ENCODE assay signal across 7 cellular contexts in genomic region chrX:40387869-40388268, GRCh38.
A peak's percentile ranks its signal among the peaks of the same experiment; 100 is the strongest.
DNase-seq lines count a peak whose midpoint lies in the region; ATAC-seq and TF ChIP-seq lines count a peak whose summit lies in the region.
"Not testable (repeated sequence)": the region's sequence is repeated elsewhere in the genome, so short reads cannot be mapped to it uniquely, and the experiment has no call there.

No MANE protein-coding gene starts in this region.

- not testable (repeated sequence) for H3K79me2 ChIP-seq in parathyroid adenoma

- not testable (repeated sequence) for H3K36me3 ChIP-seq in parathyroid adenoma (ENCODE audit: control insufficient read depth, insufficient read depth, low read length)

- not testable (repeated sequence) for H3K9ac ChIP-seq in parathyroid adenoma

- H3K4me2 ChIP-seq in parathyroid adenoma (ENCODE audit: low read length): not testable (repeated sequence)

- not testable (repeated sequence) for TF ChIP-seq CTCF in parathyroid adenoma (IDR thresholded peaks at IDR 0.05)

- intact Hi-C loops in Right ventricle myocardium superior (cut with DNase I): not testable (repeated sequence)

- H3K4me1 ChIP-seq in parathyroid adenoma: not testable (repeated sequence)

- DNase-seq in DMS53 (lab: John Stamatoyannopoulos, UW) (peak; percentile 84), NCI-H1092 (lab: John Stamatoyannopoulos, UW) (peak; percentile 18), NCI-H2029 treated with DMSO at 0.1 percent for 48 hours (lab: John Stamatoyannopoulos, UW) (peak; percentile 68), NCI-H510A treated with DMSO at 0.1 percent for 48 hours (lab: John Stamatoyannopoulos, UW) (peak; percentile 66), SHP77 treated with DMSO at 0.1 percent for 48 hours (lab: John Stamatoyannopoulos, UW) (peak; percentile 32)
- not testable (repeated sequence) for DNase-seq in Right ventricle myocardium superior

- peak; percentile 71 for ATAC-seq in Right ventricle myocardium superior (ENCODE audit: poor library complexity)

- not testable (repeated sequence) for H3K27ac ChIP-seq in parathyroid adenoma

- H3K27me3 ChIP-seq in parathyroid adenoma (ENCODE audit: control insufficient read depth, insufficient read depth, low read length): not testable (repeated sequence)

- H3K9me3 ChIP-seq in parathyroid adenoma (ENCODE audit: control insufficient read depth, low read length): not testable (repeated sequence)

- H3K4me3 ChIP-seq in parathyroid adenoma (ENCODE audit: low read depth, low read length): not testable (repeated sequence)

- H2AFZ ChIP-seq in parathyroid adenoma: peak overlapping the region; percentile 42
